14 cellular contexts compared by ENCODE assay signal in the genomic region with DNA sequence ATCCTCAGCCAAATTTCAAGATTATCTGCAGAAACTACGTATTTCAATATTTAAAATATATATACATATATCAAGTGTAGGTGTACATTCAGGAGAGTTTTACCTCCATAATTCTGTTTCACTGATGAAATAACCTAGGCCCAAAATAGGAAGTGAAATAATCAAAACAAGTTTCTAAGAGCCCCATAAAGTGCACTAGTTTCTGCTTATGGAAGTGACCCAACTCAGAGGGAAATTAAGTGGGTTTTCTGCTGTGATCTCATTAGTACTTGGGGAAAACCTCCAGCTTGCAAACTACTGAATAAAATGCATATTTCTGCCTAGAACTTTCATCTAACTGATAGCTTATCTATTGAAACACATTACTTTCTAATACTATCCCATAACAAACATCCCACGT. TPM values are rescaled to one million over a fixed set of nuclear protein-coding genes. Genes with fewer than 3 reads are reported as not detected.
DNase-seq lines count a peak whose midpoint lies in the region; ATAC-seq and TF ChIP-seq lines count a peak whose summit lies in the region.
"Had no signal": no experiment of that assay in that cellular context is flagged by ENCODE, and none has a peak within 500 bp of the region (broad histone marks: within the 10 kb centered on the region; RNA-seq: fewer than 3 reads in every experiment).

No MANE protein-coding gene starts in this region.

- ATAC-seq in GM18498 (IDR thresholded peaks at IDR 0.05; ENCODE audit: unreplicated experiment) (peak; percentile 83), GM19455 (IDR thresholded peaks at IDR 0.05; ENCODE audit: unreplicated experiment) (peak; percentile 80), HG02870 (IDR thresholded peaks at IDR 0.05; ENCODE audit: unreplicated experiment) (peak; percentile 95), HG03469 (IDR thresholded peaks at IDR 0.05; ENCODE audit: unreplicated experiment) (peak; percentile 88)

- H3K27me3 ChIP-seq in esophagus squamous epithelium (peaks cover 0 to 9% (median 0%) of the 10 kb centered on the region in 4 donors), H7 (ENCODE audit: control insufficient read depth, insufficient read depth, low read length) (no peaks in the 10 kb centered on the region)

- no peak overlapping the region for H3K27ac ChIP-seq in coronary artery
- no peak overlapping the region for H3K27ac ChIP-seq in esophagus squamous epithelium

- H3K4me3 ChIP-seq in coronary artery = no peak overlapping the region
- H3K4me3 ChIP-seq in esophagus squamous epithelium = no peak overlapping the region
- H3K4me3 ChIP-seq in H7 (ENCODE audit: insufficient read depth, low read depth, low read length) = no peak overlapping the region

- H3K36me3 ChIP-seq in esophagus squamous epithelium (no peaks in the 10 kb centered on the region), H7 (replicated peaks; ENCODE audit: control insufficient read depth, insufficient read depth, low read length) (no peaks in the 10 kb centered on the region)

- TF ChIP-seq CTCF in coronary artery (IDR thresholded peaks at IDR 0.05) (no peak), esophagus squamous epithelium (IDR thresholded peaks at IDR 0.05) (no peak)

- peaks cover 0 to 7% (median 0%) of the 10 kb centered on the region in 3 donors for H3K4me1 ChIP-seq in esophagus squamous epithelium

- TF ChIP-seq POLR2A in esophagus squamous epithelium (IDR thresholded peaks at IDR 0.05) = no peak

- intact Hi-C loops in esophagus squamous epithelium (cut with DNase I) = no loop called here

- 69 to 90% methylated on average over 2 of the region's 2 CpGs for WGBS in esophagus squamous epithelium, 2 donors

- no peaks in the 10 kb centered on the region for H3K9me3 ChIP-seq in esophagus squamous epithelium
- H3K9me3 ChIP-seq: SK-N-SH had no signal

- DNase-seq in coronary artery (ENCODE audit: low spot score) (no peak), esophagus squamous epithelium (lab: John Stamatoyannopoulos, UW) (no peak), NCI-H524 (lab: John Stamatoyannopoulos, UW) (no peak), H7 (no peak)
- DNase-seq: activated CD4-positive, alpha-beta T cell treated with anti-CD3 and anti-CD28 coated beads, Interleukin-2, amount 10 ng/mL, durations not matched to agents 24 days and 14 days; activated naive CD4-positive, alpha-beta T cell treated with anti-CD3 and anti-CD28 coated beads, Interleukin-2, amount 50 U/mL, for 16 hours; cortex of kidney; EL; NCI-H524 treated with DMSO at 0.1 percent for 48 hours; SK-N-SH had no signal

RNA-seq across cellular contexts. Expression of a gene that starts 45.4 kb away (rescaled TPM):
- total RNA-seq in esophagus squamous epithelium = 10 to 100 TPM in 1 of 4 donors, 1 to 10 TPM in 2, under 1 TPM in 1; 0.95 to 21.0 (median 4.5) TPM
- total RNA-seq in H7 (2014; rRNA removed; shearing (Covaris generic)) = 19.6 and 22.2 TPM in 2 replicates
